In the genomic region with DNA sequence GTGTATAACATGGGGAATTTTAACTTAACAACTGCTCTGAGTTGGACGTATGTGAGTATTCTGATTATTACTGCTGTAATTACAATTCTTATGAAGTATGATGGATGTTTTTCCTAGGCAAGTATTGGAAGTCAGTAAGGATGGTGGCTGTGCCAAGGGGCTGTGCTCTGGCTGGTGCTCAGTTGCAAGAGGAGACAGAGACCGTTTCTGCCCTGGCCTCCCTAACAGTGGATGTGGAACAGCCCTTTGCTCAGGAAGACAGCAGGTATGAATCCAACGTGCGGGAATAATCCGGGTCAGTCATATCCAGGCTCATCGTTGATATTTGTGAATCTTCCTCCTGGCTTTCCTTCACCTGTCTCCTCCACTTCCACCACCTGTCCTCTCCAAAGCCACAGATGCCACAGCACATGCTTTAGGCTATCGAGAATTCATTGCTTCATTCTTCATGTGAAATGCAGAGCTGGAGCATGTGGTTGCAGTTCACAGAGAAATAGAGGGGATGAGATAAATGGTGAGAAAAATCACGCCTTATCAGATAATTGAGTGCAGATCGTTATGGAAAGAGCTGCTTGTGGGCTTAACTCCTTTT, we compare ENCODE assay signal across 16 cellular contexts.
DNase-seq lines count a peak whose midpoint lies in the region; ATAC-seq and TF ChIP-seq lines count a peak whose summit lies in the region.
"Had no signal": no experiment of that assay in that cellular context is flagged by ENCODE, and none has a peak within 500 bp of the region (broad histone marks: within the 10 kb centered on the region; RNA-seq: fewer than 3 reads in every experiment).

No MANE protein-coding gene starts in this region.

- ATAC-seq in Panc1 (no peak), HG03095 (IDR thresholded peaks at IDR 0.05; ENCODE audit: unreplicated experiment) (no peak)
- ATAC-seq: HepG2 had no signal

- no peak overlapping the region for H4K8ac ChIP-seq in mesenchymal stem cell (ENCODE audit: low read length)

- no peak overlapping the region for H4K91ac ChIP-seq in mesenchymal stem cell (ENCODE audit: low read length)

- H3K9ac ChIP-seq in mesenchymal stem cell (ENCODE audit: low read length) = no peak overlapping the region

- BruUV-seq in Panc1 (replicated peaks; lab: Mats Ljungman, UMichigan) = no TSS peak

- H3K23ac ChIP-seq in mesenchymal stem cell (ENCODE audit: low read length in 2 of 2) = no peak overlapping the region

- 90% methylated on average over 9 of the region's 9 CpGs for WGBS in mesenchymal stem cell

- H2AK5ac ChIP-seq in mesenchymal stem cell (ENCODE audit: low read length, severe bottlenecking) = no peak overlapping the region

- no peaks in the 10 kb centered on the region for H3K79me1 ChIP-seq in mesenchymal stem cell (replicated peaks; ENCODE audit: low read length, poor library complexity, severe bottlenecking)

- H3K4me2 ChIP-seq in mesenchymal stem cell (ENCODE audit: low read length, poor library complexity, severe bottlenecking) = no peak overlapping the region

- TF ChIP-seq CTCF in Panc1 (IDR thresholded peaks at IDR 0.05) = no peak
- no peak for TF ChIP-seq CTCF in tibial artery (IDR thresholded peaks at IDR 0.05)

- no peak overlapping the region for H3K4ac ChIP-seq in mesenchymal stem cell (ENCODE audit: low read depth in 1 of 2, low read length in 2 of 2)

- in situ Hi-C loops in Panc1 (cut with HindIII; ENCODE audit: low pct_unique_long_range_greater_than_20kb, low sequenced_read_pairs) = no loop called here

- H3K27me3 ChIP-seq in Panc1 (ENCODE audit: control insufficient read depth, insufficient read depth, low read length) (no peaks in the 10 kb centered on the region), mesenchymal stem cell (ENCODE audit: control insufficient read depth in 1 of 2, insufficient read depth in 1 of 2, low read length in 2 of 2) (no peaks in the 10 kb centered on the region), tibial artery (no peaks in the 10 kb centered on the region)
- H3K27me3 ChIP-seq: SJSA1 had no signal

- H3K27ac ChIP-seq in Panc1 (ENCODE audit: low read length) (peak overlapping the region; percentile 70; the same call in 1 of the 2 replicates), mesenchymal stem cell (ENCODE audit: low read length, poor library complexity, severe bottlenecking) (peak overlapping the region; percentile 17), tibial artery (peak overlapping the region; percentile 53 to 64)
- H3K27ac ChIP-seq: SJSA1 had no signal

- H3K4me3 ChIP-seq in Panc1 (ENCODE audit: low read depth in 2 of 2, low read length in 2 of 2) (no peak overlapping the region), mesenchymal stem cell (ENCODE audit: insufficient read depth in 1 of 2, low read depth in 1 of 2, low read length in 2 of 2) (no peak overlapping the region), tibial artery (no peak overlapping the region)
- H3K4me3 ChIP-seq: SJSA1 had no signal

- no peak overlapping the region for H3K14ac ChIP-seq in mesenchymal stem cell (ENCODE audit: low read length in 2 of 2)

- H3K36me3 ChIP-seq in Panc1 (ENCODE audit: control insufficient read depth, insufficient read depth, low read length) (no peaks in the 10 kb centered on the region), mesenchymal stem cell (ENCODE audit: control insufficient read depth in 1 of 2, insufficient read depth in 2 of 2, low read depth in 1 of 2, low read length in 2 of 2) (no peaks in the 10 kb centered on the region), tibial artery (no peaks in the 10 kb centered on the region)

- H2BK15ac ChIP-seq in mesenchymal stem cell (ENCODE audit: low read depth, poor library complexity, severe bottlenecking) = no peak overlapping the region

- no peak overlapping the region for H3K18ac ChIP-seq in mesenchymal stem cell (ENCODE audit: low read depth in 1 of 2, low read length in 2 of 2)

- H2BK5ac ChIP-seq in mesenchymal stem cell (ENCODE audit: low read depth, low read length, poor library complexity, severe bottlenecking) = no peak overlapping the region

- H2AFZ ChIP-seq in mesenchymal stem cell (ENCODE audit: low read depth, low read length) = no peak overlapping the region

- CTCF ChIA-PET in Panc1 (lab: Charles Lee) = no interaction called here

- DNase-seq in NCI-H446 (lab: John Stamatoyannopoulos, UW) (peak; percentile 36 to 58), Panc1 (ENCODE audit: low read depth, low spot score) (no peak), mesenchymal stem cell (no peak), tibial artery (no peak), pons (ENCODE audit: low spot score) (no peak)
- DNase-seq in activated naive CD4-positive, alpha-beta T cell (lab: John Stamatoyannopoulos, UW) = no peak
- DNase-seq: ACHN; C1 segment of cervical spinal cord; CD8-positive, alpha-beta memory T cell; KG1; NCI-H187; NCI-H774; OCI-M1 had no signal

- H3K9me3 ChIP-seq in Panc1 (ENCODE audit: control insufficient read depth, insufficient read depth, low read depth, low read length) = no peaks in the 10 kb centered on the region
- H3K9me3 ChIP-seq in mesenchymal stem cell (ENCODE audit: control insufficient read depth, low read length) = no peaks in the 10 kb centered on the region
- H3K9me3 ChIP-seq in tibial artery = no peaks in the 10 kb centered on the region
- H3K9me3 ChIP-seq: SJSA1 had no signal

- H2BK12ac ChIP-seq in mesenchymal stem cell (ENCODE audit: low read length in 2 of 2) = no peak overlapping the region

- POLR2A ChIA-PET in Panc1 (lab: Charles Lee) = no interaction called here

- no peak overlapping the region for H2BK120ac ChIP-seq in mesenchymal stem cell (ENCODE audit: low read depth, low read length)

- intact Hi-C loops in Panc1 (cut with micrococcal nuclease; ENCODE audit: unreplicated experiment) = no loop called here
- intact Hi-C loops in tibial artery (cut with DNase I; ENCODE audit: low total_unique reads) = no loop called here

- 0 out of 2 replicates have a peak, but pooled peaks cover 5% of the 10 kb centered on the region for H3K4me1 ChIP-seq in Panc1 (ENCODE audit: control insufficient read depth, insufficient read depth, low read length)
- H3K4me1 ChIP-seq in mesenchymal stem cell (ENCODE audit: control insufficient read depth, insufficient read depth, low read depth, low read length) = peaks cover 4% of the 10 kb centered on the region
- peaks cover 0 to 45% (median 26%) of the 10 kb centered on the region in 4 donors for H3K4me1 ChIP-seq in tibial artery

Comparison
In these comparisons a context has a peak if more than half of its experiments do, and no peak if none do; other contexts are left out.
1. DNase-seq: peak in NCI-H446 (2 of 2); none in Panc1 (single experiment), mesenchymal stem cell (single experiment), tibial artery (0 of 2), activated naive CD4-positive, alpha-beta T cell (0 of 4) and pons (single experiment).
2. H3K27ac ChIP-seq: peak in every context shown above with its lines; median percentile 70 in Panc1; 58 in tibial artery; 17 in mesenchymal stem cell.